In the genomic region with DNA sequence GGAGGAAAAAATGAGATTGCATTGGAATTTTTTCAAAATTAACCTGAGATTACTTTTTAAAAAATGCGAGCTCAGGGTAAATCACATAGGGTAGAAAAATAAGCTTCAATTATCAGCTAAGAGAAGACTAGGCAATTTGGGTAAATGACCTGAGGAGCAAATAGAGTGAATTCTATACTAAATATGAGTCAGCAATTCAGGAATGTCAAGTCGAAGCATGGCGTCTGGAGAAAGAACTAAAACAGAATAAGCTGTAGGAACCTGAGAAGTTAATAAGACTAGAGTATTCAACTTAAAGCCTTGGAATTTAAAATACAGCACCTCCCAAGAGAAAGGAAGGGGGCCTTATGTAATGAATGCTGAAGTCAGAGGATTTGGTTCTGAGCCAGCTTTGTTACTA, we compare ENCODE assay signal across 1 cellular context.
TF ChIP-seq lines count a peak whose summit lies in the region.

No MANE protein-coding gene starts in this region.

TF ChIP-seq in K562, 482 proteins besides CTCF, POLR2A, EP300 and RAD21 (continued from another document):
- TF ChIP-seq, protein P1, sequence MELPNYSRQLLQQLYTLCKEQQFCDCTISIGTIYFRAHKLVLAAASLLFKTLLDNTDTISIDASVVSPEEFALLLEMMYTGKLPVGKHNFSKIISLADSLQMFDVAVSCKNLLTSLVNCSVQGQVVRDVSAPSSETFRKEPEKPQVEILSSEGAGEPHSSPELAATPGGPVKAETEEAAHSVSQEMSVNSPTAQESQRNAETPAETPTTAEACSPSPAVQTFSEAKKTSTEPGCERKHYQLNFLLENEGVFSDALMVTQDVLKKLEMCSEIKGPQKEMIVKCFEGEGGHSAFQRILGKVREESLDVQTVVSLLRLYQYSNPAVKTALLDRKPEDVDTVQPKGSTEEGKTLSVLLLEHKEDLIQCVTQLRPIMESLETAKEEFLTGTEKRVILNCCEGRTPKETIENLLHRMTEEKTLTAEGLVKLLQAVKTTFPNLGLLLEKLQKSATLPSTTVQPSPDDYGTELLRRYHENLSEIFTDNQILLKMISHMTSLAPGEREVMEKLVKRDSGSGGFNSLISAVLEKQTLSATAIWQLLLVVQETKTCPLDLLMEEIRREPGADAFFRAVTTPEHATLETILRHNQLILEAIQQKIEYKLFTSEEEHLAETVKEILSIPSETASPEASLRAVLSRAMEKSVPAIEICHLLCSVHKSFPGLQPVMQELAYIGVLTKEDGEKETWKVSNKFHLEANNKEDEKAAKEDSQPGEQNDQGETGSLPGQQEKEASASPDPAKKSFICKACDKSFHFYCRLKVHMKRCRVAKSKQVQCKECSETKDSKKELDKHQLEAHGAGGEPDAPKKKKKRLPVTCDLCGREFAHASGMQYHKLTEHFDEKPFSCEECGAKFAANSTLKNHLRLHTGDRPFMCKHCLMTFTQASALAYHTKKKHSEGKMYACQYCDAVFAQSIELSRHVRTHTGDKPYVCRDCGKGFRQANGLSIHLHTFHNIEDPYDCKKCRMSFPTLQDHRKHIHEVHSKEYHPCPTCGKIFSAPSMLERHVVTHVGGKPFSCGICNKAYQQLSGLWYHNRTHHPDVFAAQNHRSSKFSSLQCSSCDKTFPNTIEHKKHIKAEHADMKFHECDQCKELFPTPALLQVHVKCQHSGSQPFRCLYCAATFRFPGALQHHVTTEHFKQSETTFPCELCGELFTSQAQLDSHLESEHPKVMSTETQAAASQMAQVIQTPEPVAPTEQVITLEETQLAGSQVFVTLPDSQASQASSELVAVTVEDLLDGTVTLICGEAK (IDR thresholded peaks at IDR 0.05) = no peak
- TF ChIP-seq, protein P1 (CRISPR knock-in tag; IDR thresholded peaks at IDR 0.05) = no peak
- TF ChIP-seq DPF2 (IDR thresholded peaks at IDR 0.05) (no peak), MAFG (tag; conservative IDR thresholded peaks at IDR 0.05) (peak; percentile 74), TEAD1 (CRISPR knock-in tag; IDR thresholded peaks at IDR 0.05) (no peak), ZNF41 (CRISPR knock-in tag; conservative IDR thresholded peaks at IDR 0.05) (no peak), MAFF (IDR thresholded peaks at IDR 0.05; ENCODE audit: low read length) (peak; percentile 65), FOXJ2 (tag; IDR thresholded peaks at IDR 0.05) (no peak), MCM2 (IDR thresholded peaks at IDR 0.05; ENCODE audit: low read depth) (no peak), ZNF785 (CRISPR knock-in tag; IDR thresholded peaks at IDR 0.05) (no peak), CBX1 (IDR thresholded peaks at IDR 0.05; ENCODE audit: low read depth) (no peak), ZKSCAN8 (CRISPR knock-in tag; IDR thresholded peaks at IDR 0.05) (no peak), ZNF316 (IDR thresholded peaks at IDR 0.05) (peak; percentile 95), BRF1 (IDR thresholded peaks at IDR 0.05; ENCODE audit: borderline replicate concordance, extremely low read depth, insufficient read length) (no peak), ZNF551 (CRISPR knock-in tag; IDR thresholded peaks at IDR 0.05) (no peak), CXXC5 (CRISPR knock-in tag; IDR thresholded peaks at IDR 0.05) (no peak), ZSCAN29 (IDR thresholded peaks at IDR 0.05) (no peak), HOXB6 (CRISPR knock-in tag; IDR thresholded peaks at IDR 0.05; ENCODE audit: borderline replicate concordance) (no peak), HMG20A (CRISPR knock-in tag; conservative IDR thresholded peaks at IDR 0.05) (no peak), CEBPG (CRISPR knock-in tag; IDR thresholded peaks at IDR 0.05) (no peak), CEBPG (tag; conservative IDR thresholded peaks at IDR 0.05 in 1 of 2, IDR thresholded peaks at IDR 0.05 in 1 of 2) (no peak)
- TF ChIP-seq, protein P2, sequence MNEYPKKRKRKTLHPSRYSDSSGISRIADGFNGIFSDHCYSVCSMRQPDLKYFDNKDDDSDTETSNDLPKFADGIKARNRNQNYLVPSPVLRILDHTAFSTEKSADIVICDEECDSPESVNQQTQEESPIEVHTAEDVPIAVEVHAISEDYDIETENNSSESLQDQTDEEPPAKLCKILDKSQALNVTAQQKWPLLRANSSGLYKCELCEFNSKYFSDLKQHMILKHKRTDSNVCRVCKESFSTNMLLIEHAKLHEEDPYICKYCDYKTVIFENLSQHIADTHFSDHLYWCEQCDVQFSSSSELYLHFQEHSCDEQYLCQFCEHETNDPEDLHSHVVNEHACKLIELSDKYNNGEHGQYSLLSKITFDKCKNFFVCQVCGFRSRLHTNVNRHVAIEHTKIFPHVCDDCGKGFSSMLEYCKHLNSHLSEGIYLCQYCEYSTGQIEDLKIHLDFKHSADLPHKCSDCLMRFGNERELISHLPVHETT (CRISPR knock-in tag; conservative IDR thresholded peaks at IDR 0.05 in 1 of 2, IDR thresholded peaks at IDR 0.05 in 1 of 2) = no peak
- TF ChIP-seq, protein P3, sequence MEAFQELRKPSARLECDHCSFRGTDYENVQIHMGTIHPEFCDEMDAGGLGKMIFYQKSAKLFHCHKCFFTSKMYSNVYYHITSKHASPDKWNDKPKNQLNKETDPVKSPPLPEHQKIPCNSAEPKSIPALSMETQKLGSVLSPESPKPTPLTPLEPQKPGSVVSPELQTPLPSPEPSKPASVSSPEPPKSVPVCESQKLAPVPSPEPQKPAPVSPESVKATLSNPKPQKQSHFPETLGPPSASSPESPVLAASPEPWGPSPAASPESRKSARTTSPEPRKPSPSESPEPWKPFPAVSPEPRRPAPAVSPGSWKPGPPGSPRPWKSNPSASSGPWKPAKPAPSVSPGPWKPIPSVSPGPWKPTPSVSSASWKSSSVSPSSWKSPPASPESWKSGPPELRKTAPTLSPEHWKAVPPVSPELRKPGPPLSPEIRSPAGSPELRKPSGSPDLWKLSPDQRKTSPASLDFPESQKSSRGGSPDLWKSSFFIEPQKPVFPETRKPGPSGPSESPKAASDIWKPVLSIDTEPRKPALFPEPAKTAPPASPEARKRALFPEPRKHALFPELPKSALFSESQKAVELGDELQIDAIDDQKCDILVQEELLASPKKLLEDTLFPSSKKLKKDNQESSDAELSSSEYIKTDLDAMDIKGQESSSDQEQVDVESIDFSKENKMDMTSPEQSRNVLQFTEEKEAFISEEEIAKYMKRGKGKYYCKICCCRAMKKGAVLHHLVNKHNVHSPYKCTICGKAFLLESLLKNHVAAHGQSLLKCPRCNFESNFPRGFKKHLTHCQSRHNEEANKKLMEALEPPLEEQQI (IDR thresholded peaks at IDR 0.05) = no peak
- TF ChIP-seq, protein P4, sequence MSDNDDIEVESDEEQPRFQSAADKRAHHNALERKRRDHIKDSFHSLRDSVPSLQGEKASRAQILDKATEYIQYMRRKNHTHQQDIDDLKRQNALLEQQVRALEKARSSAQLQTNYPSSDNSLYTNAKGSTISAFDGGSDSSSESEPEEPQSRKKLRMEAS (CRISPR knock-in tag; IDR thresholded peaks at IDR 0.05) = no peak
- TF ChIP-seq, protein P5, sequence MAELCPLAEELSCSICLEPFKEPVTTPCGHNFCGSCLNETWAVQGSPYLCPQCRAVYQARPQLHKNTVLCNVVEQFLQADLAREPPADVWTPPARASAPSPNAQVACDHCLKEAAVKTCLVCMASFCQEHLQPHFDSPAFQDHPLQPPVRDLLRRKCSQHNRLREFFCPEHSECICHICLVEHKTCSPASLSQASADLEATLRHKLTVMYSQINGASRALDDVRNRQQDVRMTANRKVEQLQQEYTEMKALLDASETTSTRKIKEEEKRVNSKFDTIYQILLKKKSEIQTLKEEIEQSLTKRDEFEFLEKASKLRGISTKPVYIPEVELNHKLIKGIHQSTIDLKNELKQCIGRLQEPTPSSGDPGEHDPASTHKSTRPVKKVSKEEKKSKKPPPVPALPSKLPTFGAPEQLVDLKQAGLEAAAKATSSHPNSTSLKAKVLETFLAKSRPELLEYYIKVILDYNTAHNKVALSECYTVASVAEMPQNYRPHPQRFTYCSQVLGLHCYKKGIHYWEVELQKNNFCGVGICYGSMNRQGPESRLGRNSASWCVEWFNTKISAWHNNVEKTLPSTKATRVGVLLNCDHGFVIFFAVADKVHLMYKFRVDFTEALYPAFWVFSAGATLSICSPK (IDR thresholded peaks at IDR 0.05; ENCODE audit: borderline replicate concordance) = no peak
- TF ChIP-seq, protein P6, sequence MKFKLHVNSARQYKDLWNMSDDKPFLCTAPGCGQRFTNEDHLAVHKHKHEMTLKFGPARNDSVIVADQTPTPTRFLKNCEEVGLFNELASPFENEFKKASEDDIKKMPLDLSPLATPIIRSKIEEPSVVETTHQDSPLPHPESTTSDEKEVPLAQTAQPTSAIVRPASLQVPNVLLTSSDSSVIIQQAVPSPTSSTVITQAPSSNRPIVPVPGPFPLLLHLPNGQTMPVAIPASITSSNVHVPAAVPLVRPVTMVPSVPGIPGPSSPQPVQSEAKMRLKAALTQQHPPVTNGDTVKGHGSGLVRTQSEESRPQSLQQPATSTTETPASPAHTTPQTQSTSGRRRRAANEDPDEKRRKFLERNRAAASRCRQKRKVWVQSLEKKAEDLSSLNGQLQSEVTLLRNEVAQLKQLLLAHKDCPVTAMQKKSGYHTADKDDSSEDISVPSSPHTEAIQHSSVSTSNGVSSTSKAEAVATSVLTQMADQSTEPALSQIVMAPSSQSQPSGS (CRISPR knock-in tag; IDR thresholded peaks at IDR 0.05) = no peak
- TF ChIP-seq, protein P7, sequence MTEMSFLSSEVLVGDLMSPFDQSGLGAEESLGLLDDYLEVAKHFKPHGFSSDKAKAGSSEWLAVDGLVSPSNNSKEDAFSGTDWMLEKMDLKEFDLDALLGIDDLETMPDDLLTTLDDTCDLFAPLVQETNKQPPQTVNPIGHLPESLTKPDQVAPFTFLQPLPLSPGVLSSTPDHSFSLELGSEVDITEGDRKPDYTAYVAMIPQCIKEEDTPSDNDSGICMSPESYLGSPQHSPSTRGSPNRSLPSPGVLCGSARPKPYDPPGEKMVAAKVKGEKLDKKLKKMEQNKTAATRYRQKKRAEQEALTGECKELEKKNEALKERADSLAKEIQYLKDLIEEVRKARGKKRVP (CRISPR knock-in tag; IDR thresholded peaks at IDR 0.05) = no peak
- TF ChIP-seq, protein P8, sequence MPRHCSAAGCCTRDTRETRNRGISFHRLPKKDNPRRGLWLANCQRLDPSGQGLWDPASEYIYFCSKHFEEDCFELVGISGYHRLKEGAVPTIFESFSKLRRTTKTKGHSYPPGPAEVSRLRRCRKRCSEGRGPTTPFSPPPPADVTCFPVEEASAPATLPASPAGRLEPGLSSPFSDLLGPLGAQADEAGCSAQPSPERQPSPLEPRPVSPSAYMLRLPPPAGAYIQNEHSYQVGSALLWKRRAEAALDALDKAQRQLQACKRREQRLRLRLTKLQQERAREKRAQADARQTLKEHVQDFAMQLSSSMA (CRISPR knock-in tag; IDR thresholded peaks at IDR 0.05) = no peak
